9 cellular contexts compared by ENCODE assay signal in the genomic region with DNA sequence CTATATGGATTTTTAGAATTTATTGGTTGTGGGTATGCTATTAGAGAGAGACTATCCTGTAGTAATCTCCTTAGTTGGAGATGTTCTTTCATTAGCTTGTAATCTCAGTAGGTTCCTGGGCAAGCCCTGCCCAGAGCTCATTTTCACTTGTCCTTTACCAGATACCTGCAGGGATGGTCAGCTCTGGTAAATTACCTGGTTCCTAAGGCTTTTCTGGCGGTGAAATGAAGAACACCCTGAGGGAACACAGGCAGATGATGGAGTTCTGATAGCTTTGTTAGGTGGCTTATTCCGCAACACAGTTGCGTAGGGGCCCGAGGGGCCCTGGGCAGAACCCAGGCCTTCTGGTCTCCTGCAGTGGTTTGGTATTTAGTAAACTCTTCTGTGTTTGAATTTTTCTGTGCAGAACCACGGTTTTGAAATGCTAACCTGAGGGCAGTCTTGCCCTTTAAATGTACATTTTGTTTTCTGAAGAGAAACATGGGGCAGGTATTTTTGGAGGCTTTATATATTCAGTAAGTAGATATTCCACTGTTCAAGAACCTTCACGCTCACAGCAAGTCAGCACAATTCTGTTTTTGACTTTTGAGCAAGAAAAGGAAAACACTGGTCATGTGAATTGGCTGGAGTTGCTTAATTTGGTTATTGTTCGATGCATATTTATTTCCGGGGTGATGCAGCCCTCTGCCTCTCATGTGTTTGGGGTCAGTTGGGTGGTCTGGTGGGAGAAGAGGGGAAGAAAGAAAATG. TPM values are rescaled to one million over a fixed set of nuclear protein-coding genes. Genes with fewer than 3 reads are reported as not detected.
A peak's percentile ranks its signal among the peaks of the same experiment; 100 is the strongest.
DNase-seq lines count a peak whose midpoint lies in the region; ATAC-seq and TF ChIP-seq lines count a peak whose summit lies in the region.
"Had no signal": no experiment of that assay in that cellular context is flagged by ENCODE, and none has a peak within 500 bp of the region (broad histone marks: within the 10 kb centered on the region; RNA-seq: fewer than 3 reads in every experiment).

No MANE protein-coding gene starts in this region.

- H3K27ac ChIP-seq in SJSA1 = peak overlapping the region; percentile 49
- H3K27ac ChIP-seq in stomach = peak overlapping the region; percentile 23 to 67 (median 58)

- no peak for TF ChIP-seq CTCF in stomach (IDR thresholded peaks at IDR 0.05)

- TF ChIP-seq EP300 in stomach (IDR thresholded peaks at IDR 0.05) = no peak

- peaks cover 55% of the 10 kb centered on the region for H3K36me3 ChIP-seq in SJSA1
- peaks cover 0 to 9% (median 0%) of the 10 kb centered on the region in 4 donors for H3K36me3 ChIP-seq in stomach

- no peaks in the 10 kb centered on the region for H3K27me3 ChIP-seq in SJSA1 (replicated peaks)
- no peaks in the 10 kb centered on the region for H3K27me3 ChIP-seq in stomach

- ATAC-seq in GM21786 (IDR thresholded peaks at IDR 0.05; ENCODE audit: unreplicated experiment) (peak; percentile 12), left cardiac atrium (peak; percentile 34 to 57)

- TF ChIP-seq POLR2A in stomach (IDR thresholded peaks at IDR 0.05) = no peak

- whole genome bisulfite sequencing in stomach, 5 donors = 60 to 69% (median 61%) methylated on average over 8 of the region's 8 CpGs

- DNase-seq in SJSA1 (ENCODE audit: low read depth in 1 of 2, low spot score in 2 of 2) = no peak
- no peak for DNase-seq in left cardiac atrium
- no peak for DNase-seq in stomach
- no peak for DNase-seq in KG1 (lab: John Stamatoyannopoulos, UW)
- DNase-seq in DMS153 (lab: John Stamatoyannopoulos, UW) = no peak
- no peak for DNase-seq in NCI-H82 (lab: John Stamatoyannopoulos, UW)
- DNase-seq in LoVo (ENCODE audit: low spot score) = no peak
- DNase-seq: WERI-Rb-1 had no signal

- H3K9me3 ChIP-seq in SJSA1 (replicated peaks) = no peaks in the 10 kb centered on the region
- H3K9me3 ChIP-seq in stomach = no peaks in the 10 kb centered on the region

- intact Hi-C loops in left cardiac atrium (cut with DNase I) (no loop called here), stomach (cut with DNase I; ENCODE audit: low total_unique reads) (no loop called here)

- H3K4me3 ChIP-seq in SJSA1 = no peak overlapping the region
- no peak overlapping the region for H3K4me3 ChIP-seq in stomach

- H3K4me1 ChIP-seq in SJSA1 (replicated peaks) = peaks cover 45% of the 10 kb centered on the region
- H3K4me1 ChIP-seq in stomach = peaks cover 0 to 28% (median 12%) of the 10 kb centered on the region in 4 donors

RNA-seq across cellular contexts. Expression of gene ZNF532, which starts 22.4 kb away (rescaled TPM):
- 31.1 and 52.6 TPM in 2 replicates for total RNA-seq in SJSA1 (2014; rRNA removed; shearing (Covaris generic))
- 10 to 100 TPM; 56.8 to 57.9 TPM for total RNA-seq in left cardiac atrium
- 10 to 100 TPM in 4 of 5 donors, 1 to 10 TPM in 1; 2.9 to 53.7 (median 46.8) TPM for total RNA-seq in stomach
- polyA plus RNA-seq in stomach = 1 to 10 TPM; 9.5 to 9.6 (median 9.6) TPM
